Comparison of ENCODE assay signal across 11 cellular contexts in the genomic region with DNA sequence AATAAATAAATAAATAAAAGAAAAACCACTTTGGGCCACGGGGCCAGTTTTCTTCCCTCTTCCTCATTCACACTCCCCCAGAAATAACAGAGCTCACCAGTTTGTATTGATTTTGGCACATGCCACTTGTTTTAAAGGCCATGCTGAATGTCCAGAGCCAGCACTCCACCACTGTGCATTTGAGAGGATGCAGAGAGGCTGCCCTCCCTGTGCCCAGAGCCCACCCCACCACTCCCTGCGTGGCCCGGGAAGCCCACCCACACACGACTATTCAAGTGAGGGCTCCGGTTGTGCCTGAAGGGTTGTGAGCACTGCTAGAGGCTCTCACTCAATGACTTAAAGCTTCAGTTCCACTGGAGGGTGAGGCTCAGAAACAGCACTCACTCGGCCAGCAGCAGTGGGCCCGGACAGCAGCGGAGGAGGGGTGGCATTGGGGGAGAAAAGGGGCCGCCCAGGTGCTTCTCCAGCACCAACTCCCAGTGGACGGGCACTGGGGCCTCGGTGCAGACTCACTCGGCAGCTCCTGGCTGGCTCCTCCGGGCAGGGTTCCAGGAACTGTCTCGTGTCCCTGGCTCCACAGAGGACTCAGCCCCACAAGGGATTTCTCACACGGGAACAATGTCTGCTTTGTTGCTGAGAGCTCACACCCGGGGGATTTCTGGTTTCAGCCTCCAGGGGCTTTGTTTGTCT.
DNase-seq lines count a peak whose midpoint lies in the region; ATAC-seq, FAIRE-seq and TF ChIP-seq lines count a peak whose summit lies in the region.
"Had no signal": no experiment of that assay in that cellular context is flagged by ENCODE, and none has a peak within 500 bp of the region (broad histone marks: within the 10 kb centered on the region; RNA-seq: fewer than 3 reads in every experiment).

No MANE protein-coding gene starts in this region.

- ATAC-seq in HG02610 (IDR thresholded peaks at IDR 0.05; ENCODE audit: unreplicated experiment) (no peak), HG02759 (IDR thresholded peaks at IDR 0.05; ENCODE audit: unreplicated experiment) (no peak)
- ATAC-seq: GM23338, SK-N-SH treated with all-trans-retinoic acid at 6 μM for 48 hours had no signal

- TF ChIP-seq EP300 in sigmoid colon (IDR thresholded peaks at IDR 0.05), result no peak

- WGBS in hepatocyte (ENCODE audit: low lambda C conversion rate, missing lambda C conversion rate), result 82% methylated on average over 13 of the region's 16 CpGs
- WGBS in sigmoid colon, 2 donors, result 64 to 66% methylated on average over 16 of the region's 16 CpGs

- no peak for TF ChIP-seq POLR2A in sigmoid colon (IDR thresholded peaks at IDR 0.05)
- no peak for TF ChIP-seq POLR2A in H54 (IDR thresholded peaks at IDR 0.05; ENCODE audit: low read depth, low read length)

- intact Hi-C loops in sigmoid colon (cut with DNase I), result no loop called here

- H4K20me1 ChIP-seq in hepatocyte (ENCODE audit: insufficient read depth, poor library complexity, severe bottlenecking), result no peaks in the 10 kb centered on the region

- peak overlapping the region; percentile 96 for H3K27ac ChIP-seq in angular gyrus (ENCODE audit: low read depth, low read length)
- no peak overlapping the region for H3K27ac ChIP-seq in hepatocyte
- no peak overlapping the region for H3K27ac ChIP-seq in sigmoid colon

- H3K9me3 ChIP-seq in hepatocyte (ENCODE audit: low read depth) (no peaks in the 10 kb centered on the region), sigmoid colon (peaks cover 0 to 2% (median 0%) of the 10 kb centered on the region in 4 donors)

- H3K9me2 ChIP-seq in hepatocyte (replicated peaks; ENCODE audit: insufficient read depth), result no peaks in the 10 kb centered on the region

- DNase-seq in G401 (ENCODE audit: low spot score) (peak; percentile 24), hepatocyte (ENCODE audit: low spot score) (peak; percentile 27), sigmoid colon (peak; percentile 78), activated T-cell treated with anti-CD3 and anti-CD28 coated beads for 4 hours (no peak), H54 (ENCODE audit: insufficient read length, low spot score) (no peak)

- in situ Hi-C loops in G401 (cut with HindIII; ENCODE audit: low sequenced_read_pairs), result no loop called here

- no peaks in the 10 kb centered on the region for H3K4me1 ChIP-seq in hepatocyte (ENCODE audit: insufficient read depth)
- peaks cover 0 to 9% (median 7%) of the 10 kb centered on the region in 4 donors for H3K4me1 ChIP-seq in sigmoid colon

- H3K79me2 ChIP-seq in hepatocyte, result no peaks in the 10 kb centered on the region

- H3K36me3 ChIP-seq in hepatocyte (replicated peaks; ENCODE audit: insufficient read depth, low read depth) (no peaks in the 10 kb centered on the region), sigmoid colon (no peaks in the 10 kb centered on the region)

- H3K4me2 ChIP-seq in hepatocyte, result no peak overlapping the region
- H3K4me2 ChIP-seq: GM23338 had no signal

- H3K27me3 ChIP-seq in hepatocyte (no peaks in the 10 kb centered on the region), sigmoid colon (no peaks in the 10 kb centered on the region)

- no peak for TF ChIP-seq CTCF in hepatocyte (IDR thresholded peaks at IDR 0.05; ENCODE audit: poor library complexity)
- TF ChIP-seq CTCF in sigmoid colon (IDR thresholded peaks at IDR 0.05), result no peak

- H3K4me3 ChIP-seq in hepatocyte (no peak overlapping the region), sigmoid colon (no peak overlapping the region)
- H3K4me3 ChIP-seq: GM23338 had no signal

- H2AFZ ChIP-seq in hepatocyte, result no peak overlapping the region
- H2AFZ ChIP-seq: GM23338 had no signal

- FAIRE-seq in H54 (lab: Jason Lieb, UNC), result no peak
- FAIRE-seq: bronchial epithelial cell had no signal

Comparison
In these comparisons a context has a peak if more than half of its experiments do, and no peak if none do; other contexts are left out.
1. DNase-seq: peak in G401 (single experiment), hepatocyte (single experiment) and sigmoid colon (single experiment); none in activated T-cell treated with anti-CD3 and anti-CD28 coated beads for 4 hours (single experiment) and H54 (single experiment).